ENCODE assay signal across 1 cellular context in genomic region chr2:67437132-67437531, GRCh38.
TF ChIP-seq lines count a peak whose summit lies in the region.

No MANE protein-coding gene starts in this region.

TF ChIP-seq in HepG2, 621 proteins besides CTCF, POLR2A, EP300 and RAD21:
- TF ChIP-seq ZNF773 (CRISPR knock-in tag; IDR thresholded peaks at IDR 0.05; ENCODE audit: borderline replicate concordance): no peak
- TF ChIP-seq NCOA5 (CRISPR knock-in tag; IDR thresholded peaks at IDR 0.05): no peak
- no peak for TF ChIP-seq ADNP (CRISPR knock-in tag; IDR thresholded peaks at IDR 0.05)
- no peak for TF ChIP-seq CHCHD3 (CRISPR knock-in tag; IDR thresholded peaks at IDR 0.05)
- no peak for TF ChIP-seq PRMT3 (CRISPR knock-in tag; IDR thresholded peaks at IDR 0.05; ENCODE audit: borderline replicate concordance, low read depth)
- TF ChIP-seq ZNF20 (CRISPR knock-in tag; IDR thresholded peaks at IDR 0.05): no peak
- TF ChIP-seq POLR2AphosphoS5 (IDR thresholded peaks at IDR 0.05; ENCODE audit: low read depth, low read length): no peak
